15 cellular contexts compared by ENCODE assay signal in genomic region chr7:43491984-43492383, GRCh38.
DNase-seq lines count a peak whose midpoint lies in the region; TF ChIP-seq lines count a peak whose summit lies in the region.
"Had no signal": no experiment of that assay in that cellular context is flagged by ENCODE, and none has a peak within 500 bp of the region (broad histone marks: within the 10 kb centered on the region; RNA-seq: fewer than 3 reads in every experiment).

No MANE protein-coding gene starts in this region.

- H3K36me3 ChIP-seq in osteoblast (ENCODE audit: insufficient read depth, low read length), result no peaks in the 10 kb centered on the region
- H3K36me3 ChIP-seq: adrenal gland, SJCRH30 had no signal

- DNase-seq in EL, result peak; percentile 50
- peak; percentile 47 for DNase-seq in RKO (ENCODE audit: low spot score)
- peak; percentile 30 for DNase-seq in epithelial cell of proximal tubule (ENCODE audit: low read depth)
- DNase-seq in osteoblast (ENCODE audit: insufficient read length, low spot score, missing footprints), result peak; percentile 75
- DNase-seq in activated CD4-positive, alpha-beta T cell treated with anti-CD3 and anti-CD28 coated beads for 1 hour, result no peak
- no peak for DNase-seq in NAMALWA (ENCODE audit: low spot score)
- no peak for DNase-seq in occipital lobe (lab: John Stamatoyannopoulos, UW)
- DNase-seq in UCSD-AML1 (lab: John Stamatoyannopoulos, UW; ENCODE audit: unreplicated experiment), result no peak
- DNase-seq: activated CD4-positive, CD25-positive, alpha-beta regulatory T cell; adrenal gland; CD4-positive, CD25-positive, alpha-beta regulatory T cell; MM.1S; NCI-H446; SJCRH30; stimulated activated CD4-positive, alpha-beta T cell treated with anti-CD3 and anti-CD28 coated beads, Interleukin-4, amount 100 ng/mL, for 4 hours had no signal

- H3K27me3 ChIP-seq in osteoblast (ENCODE audit: insufficient read depth, low read length), result peaks cover 50% of the 10 kb centered on the region
- H3K27me3 ChIP-seq: adrenal gland had no signal

- no peaks in the 10 kb centered on the region for H3K9me3 ChIP-seq in osteoblast (ENCODE audit: low read depth, low read length)
- H3K9me3 ChIP-seq: adrenal gland, SJCRH30 had no signal

- peaks cover 16% of the 10 kb centered on the region for H3K4me1 ChIP-seq in osteoblast (ENCODE audit: insufficient read depth, low read length)
- H3K4me1 ChIP-seq: SJCRH30 had no signal

- no peaks in the 10 kb centered on the region for H3K79me2 ChIP-seq in osteoblast (ENCODE audit: insufficient read depth, low read length)

- no peaks in the 10 kb centered on the region for H4K20me1 ChIP-seq in osteoblast (ENCODE audit: insufficient read depth, low read length)

- TF ChIP-seq CTCF in epithelial cell of proximal tubule (conservative IDR thresholded peaks at IDR 0.05; ENCODE audit: low read depth, low read length) (no peak), osteoblast (IDR thresholded peaks at IDR 0.05; ENCODE audit: extremely low read depth, low read depth, low read length) (no peak)

- H3K4me2 ChIP-seq in osteoblast (ENCODE audit: insufficient read depth, low read length), result no peak overlapping the region

- H2AFZ ChIP-seq in osteoblast (ENCODE audit: low read length), result no peak overlapping the region

- no peak overlapping the region for H3K27ac ChIP-seq in osteoblast (ENCODE audit: low read depth, low read length)
- H3K27ac ChIP-seq: adrenal gland, SJCRH30 had no signal

- no peak overlapping the region for H3K4me3 ChIP-seq in epithelial cell of proximal tubule (ENCODE audit: low read depth, low read length)
- no peak overlapping the region for H3K4me3 ChIP-seq in osteoblast (ENCODE audit: insufficient read depth, low read length)
- H3K4me3 ChIP-seq: adrenal gland, SJCRH30 had no signal

Comparison
In these comparisons a context has a peak if more than half of its experiments do, and no peak if none do; other contexts are left out.
1. DNase-seq: peak in EL (single experiment), RKO (single experiment), epithelial cell of proximal tubule (single experiment) and osteoblast (single experiment); none in activated CD4-positive, alpha-beta T cell treated with anti-CD3 and anti-CD28 coated beads for 1 hour (single experiment), NAMALWA (single experiment), occipital lobe (single experiment) and UCSD-AML1 (single experiment).